In the genomic region with DNA sequence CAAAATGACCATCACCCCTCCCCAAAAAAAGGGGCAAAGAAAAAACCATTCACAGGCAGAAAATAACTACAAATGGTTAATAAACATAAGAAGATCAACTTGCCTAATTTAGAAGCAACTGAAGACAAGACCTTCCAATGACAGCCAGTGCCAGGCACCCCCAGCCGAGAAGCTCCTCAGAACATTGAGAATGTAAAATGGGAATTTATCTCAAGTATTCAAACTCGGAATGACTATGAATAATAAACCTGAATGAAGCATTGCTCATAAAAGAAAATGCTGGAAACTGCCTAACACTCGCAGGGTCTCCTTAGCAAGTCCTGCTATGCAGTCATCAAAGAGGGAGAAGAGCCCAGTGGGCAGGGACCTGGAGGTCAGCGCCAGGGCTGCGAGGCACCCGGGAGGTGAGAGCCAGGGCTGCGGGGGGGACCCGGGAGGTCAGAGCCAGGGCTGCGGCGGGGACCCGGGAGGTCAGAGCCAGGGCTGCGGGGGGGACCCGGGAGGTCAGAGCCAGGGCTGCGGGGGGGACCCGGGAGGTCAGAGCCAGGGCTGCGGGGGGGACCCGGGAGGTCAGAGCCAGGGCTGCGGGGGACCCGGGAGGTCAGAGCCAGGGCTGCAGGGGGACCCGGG, we compare ENCODE assay signal across 15 cellular contexts. TPM values are rescaled to one million over a fixed set of nuclear protein-coding genes. Genes with fewer than 3 reads are reported as not detected.
DNase-seq lines count a peak whose midpoint lies in the region; ATAC-seq and TF ChIP-seq lines count a peak whose summit lies in the region.
"Had no signal": no experiment of that assay in that cellular context is flagged by ENCODE, and none has a peak within 500 bp of the region (broad histone marks: within the 10 kb centered on the region; RNA-seq: fewer than 3 reads in every experiment).

No MANE protein-coding gene starts in this region.

- H3K27ac Mint-ChIP-seq in activated naive CD8-positive, alpha-beta T cell treated with anti-CD3 and anti-CD28 coated beads, Interleukin-2, amount 50 U/mL, for 24 hours: no peak overlapping the region

- H3K4me3 ChIP-seq in right cardiac atrium (ENCODE audit: low read length): no peak overlapping the region
- H3K4me3 ChIP-seq in ascending aorta: no peak overlapping the region
- H3K4me3 ChIP-seq in lower lobe of right lung: no peak overlapping the region
- H3K4me3 ChIP-seq in aorta (ENCODE audit: low read length in 2 of 2): no peak overlapping the region

- H3K9me3 ChIP-seq in right cardiac atrium (ENCODE audit: control insufficient read depth, low read length) (no peaks in the 10 kb centered on the region), ascending aorta (no peaks in the 10 kb centered on the region), lower lobe of right lung (no peaks in the 10 kb centered on the region), aorta (ENCODE audit: control insufficient read depth, low read length) (no peaks in the 10 kb centered on the region)

- H3K27me3 ChIP-seq in right cardiac atrium (ENCODE audit: control insufficient read depth, insufficient read depth): no peaks in the 10 kb centered on the region
- H3K27me3 ChIP-seq in ascending aorta: no peaks in the 10 kb centered on the region
- H3K27me3 ChIP-seq in lower lobe of right lung (ENCODE audit: low read depth): no peaks in the 10 kb centered on the region
- no peaks in the 10 kb centered on the region for H3K27me3 ChIP-seq in aorta (ENCODE audit: control insufficient read depth in 1 of 2, insufficient read depth in 2 of 2, low read length in 1 of 2)

- ATAC-seq in right cardiac atrium (no peak), Right ventricle myocardium inferior (no peak), lower lobe of right lung (no peak), aorta (ENCODE audit: low FRiP score) (no peak)
- ATAC-seq in activated naive CD8-positive, alpha-beta T cell treated with anti-CD3 and anti-CD28 coated beads, Interleukin-2, amount 50 U/mL, for 24 hours: no peak

- H3K36me3 Mint-ChIP-seq in activated naive CD8-positive, alpha-beta T cell treated with anti-CD3 and anti-CD28 coated beads, Interleukin-2, amount 50 U/mL, for 24 hours (ENCODE audit: low read depth): no peaks in the 10 kb centered on the region

- no peaks in the 10 kb centered on the region for H3K9me3 Mint-ChIP-seq in activated naive CD8-positive, alpha-beta T cell treated with anti-CD3 and anti-CD28 coated beads, Interleukin-2, amount 50 U/mL, for 24 hours

- H3K4me1 ChIP-seq in right cardiac atrium (ENCODE audit: control insufficient read depth, insufficient read depth, low read length) (peaks cover 34% of the 10 kb centered on the region), ascending aorta (peaks cover 23 to 59% of the 10 kb centered on the region in 2 donors), lower lobe of right lung (peaks cover 60% of the 10 kb centered on the region), aorta (ENCODE audit: control insufficient read depth in 1 of 2, insufficient read depth in 2 of 2, low read length in 2 of 2) (peaks cover 0 to 5% of the 10 kb centered on the region in 2 donors)

- intact Hi-C loops in right cardiac atrium (cut with DNase I) (loop anchor here in 1 of 4 donors (10.0 kb wide), 1 partner anchor 305 kb away; no protein-coding TSS in a partner anchor), Right ventricle myocardium inferior (cut with DNase I) (loop anchor here (2.0 to 10.0 kb wide), 3 partner anchors 19 to 232 kb away; no protein-coding TSS in a partner anchor), ascending aorta (cut with DNase I) (no loop called here), lower lobe of right lung (cut with DNase I) (no loop called here), aorta (cut with DNase I) (loop anchor here (5.0 to 10.0 kb wide), 3 partner anchors 125 to 175 kb away; partner anchors contain the start of gene BRSK2 (in 1 of the 2))

- no peak overlapping the region for H3K4me3 Mint-ChIP-seq in activated naive CD8-positive, alpha-beta T cell treated with anti-CD3 and anti-CD28 coated beads, Interleukin-2, amount 50 U/mL, for 24 hours
- H3K4me3 Mint-ChIP-seq: B cell had no signal

- TF ChIP-seq CTCF in ascending aorta (IDR thresholded peaks at IDR 0.05) (no peak), lower lobe of right lung (IDR thresholded peaks at IDR 0.05) (no peak)

- H3K36me3 ChIP-seq in ascending aorta (no peaks in the 10 kb centered on the region), lower lobe of right lung (peaks cover 5% of the 10 kb centered on the region), aorta (ENCODE audit: control insufficient read depth in 1 of 2, insufficient read depth in 2 of 2, low read length in 1 of 2) (no peaks in the 10 kb centered on the region)

- no peaks in the 10 kb centered on the region for H3K27me3 Mint-ChIP-seq in activated naive CD8-positive, alpha-beta T cell treated with anti-CD3 and anti-CD28 coated beads, Interleukin-2, amount 50 U/mL, for 24 hours
- H3K27me3 Mint-ChIP-seq: B cell had no signal

- H3K27ac ChIP-seq in right cardiac atrium (ENCODE audit: low read length) (no peak overlapping the region), ascending aorta (peak overlapping the region; percentile 4 to 74), lower lobe of right lung (no peak overlapping the region), aorta (ENCODE audit: low read depth in 1 of 2, low read length in 2 of 2) (no peak overlapping the region)

- DNase-seq in right cardiac atrium (peak; percentile 0 to 16 (median 9)), Right ventricle myocardium inferior (ENCODE audit: missing footprints) (no peak), ascending aorta (ENCODE audit: low spot score in 2 of 2) (no peak), lower lobe of right lung (peak; percentile 19), aorta (peak; percentile 14 to 38), kidney glomerular epithelial cell (lab: John Stamatoyannopoulos, UW) (no peak), NCI-H1105 treated with DMSO at 0.1 percent for 48 hours (lab: John Stamatoyannopoulos, UW) (no peak)
- no peak for DNase-seq in activated naive CD8-positive, alpha-beta T cell treated with anti-CD3 and anti-CD28 coated beads, Interleukin-2, amount 50 U/mL, for 24 hours
- DNase-seq: ACHN, GF-D8, GOT3, NCI-H1436 treated with DMSO at 0.1 percent for 48 hours, NCI-H226, NCI-H526 treated with DMSO at 0.1 percent for 48 hours had no signal

- H3K4me1 Mint-ChIP-seq in activated naive CD8-positive, alpha-beta T cell treated with anti-CD3 and anti-CD28 coated beads, Interleukin-2, amount 50 U/mL, for 24 hours: peaks cover 41% of the 10 kb centered on the region

- WGBS in right cardiac atrium: 60% methylated on average over 20 of the region's 20 CpGs
- WGBS in aorta, 2 donors: 61 to 65% methylated on average over 16 to 20 of the region's 20 CpGs

RNA-seq across cellular contexts. Expression of gene MOB2, which starts 23.2 kb away (rescaled TPM):
- total RNA-seq in right cardiac atrium: 10 to 100 TPM; 35.0 to 45.0 (median 42.0) TPM
- 40.0 TPM for polyA plus RNA-seq in right cardiac atrium
- total RNA-seq in Right ventricle myocardium inferior: 48.7 TPM
- total RNA-seq in ascending aorta: 95.4 TPM
- total RNA-seq in lower lobe of right lung: 50.4 TPM
- 10 to 100 TPM; 51.3 to 65.8 TPM for total RNA-seq in aorta
- 100 to 1,000 TPM in 1 of 2 donors, 10 to 100 TPM in 1; 32.4 to 104 TPM for polyA plus RNA-seq in aorta

Comparison
In these comparisons a context has a peak if more than half of its experiments do, and no peak if none do; other contexts are left out.
1. DNase-seq: peak in right cardiac atrium (3 of 3), lower lobe of right lung (single experiment) and aorta (2 of 2); none in Right ventricle myocardium inferior (single experiment), ascending aorta (0 of 2), kidney glomerular epithelial cell (single experiment), NCI-H1105 treated with DMSO at 0.1 percent for 48 hours (single experiment) and activated naive CD8-positive, alpha-beta T cell treated with anti-CD3 and anti-CD28 coated beads, Interleukin-2, amount 50 U/mL, for 24 hours (single experiment).
2. H3K27ac ChIP-seq: peak in ascending aorta (2 of 2); none in right cardiac atrium (single experiment), lower lobe of right lung (single experiment) and aorta (0 of 2).
3. intact Hi-C loops: an anchor here in Right ventricle myocardium inferior (2.0 to 10.0 kb wide) and aorta (5.0 to 10.0 kb wide); none called in ascending aorta and lower lobe of right lung.